Comparison of ENCODE assay signal across 25 cellular contexts in the genomic region with DNA sequence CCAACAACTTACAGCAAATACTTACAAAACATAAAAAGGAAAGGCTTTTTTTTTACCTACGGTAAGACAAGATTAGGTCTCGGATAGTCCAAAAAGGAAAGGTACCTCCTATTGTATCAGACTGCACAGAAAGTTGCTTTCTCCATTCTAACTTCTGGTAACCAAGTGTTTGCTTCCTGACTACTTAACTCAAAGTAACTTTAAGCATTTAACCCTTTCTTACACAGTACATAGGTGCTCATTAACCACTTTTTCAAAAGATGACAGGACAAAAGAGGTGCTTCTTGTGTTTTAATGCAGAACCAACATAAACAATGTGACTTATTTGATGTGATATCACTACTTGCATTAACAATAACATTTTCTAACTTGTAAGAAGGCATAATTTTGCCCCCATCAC.
"Had no signal": no experiment of that assay in that cellular context is flagged by ENCODE, and none has a peak within 500 bp of the region (broad histone marks: within the 10 kb centered on the region; RNA-seq: fewer than 3 reads in every experiment).

No MANE protein-coding gene starts in this region.

- H3K27me3 ChIP-seq: SJSA1 had no signal

- H3K4me1 ChIP-seq: SJSA1 had no signal

- H3K27ac ChIP-seq: HL-60, SJSA1, SK-N-MC had no signal

- H3K9me3 ChIP-seq: SJSA1 had no signal

- FAIRE-seq: HTR-8/SVneo, RCC 7860 had no signal

- DNase-seq: KBM-7, MV-4-11, NCI-H1048, NCI-H1105, NCI-H1417, NCI-H1436 treated with DMSO at 0.1 percent for 48 hours, NCI-H1694, NCI-H187 treated with DMSO at 0.1 percent for 48 hours, NCI-H2029 treated with DMSO at 0.1 percent for 48 hours, NCI-H2107, NCI-H2171, NCI-H226, NCI-H446, NCI-H510A, NCI-H524 treated with DMSO at 0.1 percent for 48 hours, NCI-H69, NCI-H774, Right ventricle myocardium superior, RPMI8226, SIG-M5 had no signal

- H3K4me3 ChIP-seq: SJSA1, SK-N-MC had no signal
